In the genomic region with DNA sequence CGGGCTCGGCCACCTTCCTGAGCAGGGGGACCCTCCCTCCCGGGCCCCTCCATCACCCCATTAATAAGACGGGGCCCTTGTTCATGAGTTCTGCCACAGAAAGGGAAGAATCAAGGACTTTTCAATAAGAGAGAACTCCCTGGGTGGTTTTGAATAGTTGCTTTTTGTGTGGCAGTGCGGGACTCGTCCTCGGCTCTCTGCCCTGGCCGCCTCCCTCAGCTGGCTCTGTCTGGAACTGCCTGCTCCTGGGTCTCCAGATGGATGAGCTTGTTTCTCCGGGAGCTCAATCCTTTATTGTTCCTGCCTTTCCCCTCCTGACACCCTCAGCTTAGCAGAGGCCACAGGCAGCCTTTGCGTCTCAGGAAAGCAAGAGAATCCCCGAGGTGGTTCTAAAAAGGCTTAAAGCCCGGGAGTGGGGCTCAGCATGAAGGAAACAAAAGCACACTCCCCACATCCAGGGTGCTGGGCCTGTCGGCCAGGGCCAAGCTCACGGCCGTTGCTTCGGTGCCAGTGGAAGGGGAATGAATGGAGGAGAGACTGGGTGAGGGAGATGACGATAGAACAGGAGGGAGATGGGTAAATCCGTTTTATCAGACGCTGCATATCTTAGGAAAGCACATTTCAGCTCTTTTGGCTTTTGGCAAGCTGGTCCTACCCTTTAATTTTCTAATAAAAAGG, we compare ENCODE assay signal across 8 cellular contexts.
DNase-seq lines count a peak whose midpoint lies in the region; ATAC-seq and TF ChIP-seq lines count a peak whose summit lies in the region.

No MANE protein-coding gene starts in this region.

- no peak overlapping the region for H3K56ac ChIP-seq in H9 (ENCODE audit: insufficient read length, low read depth, low read length)

- H3K27ac ChIP-seq in H9 (ENCODE audit: insufficient read length, low read depth, low read length) (no peak overlapping the region), gastrocnemius medialis (no peak overlapping the region)

- ATAC-seq in gastrocnemius medialis (no peak), HG02938 (IDR thresholded peaks at IDR 0.05; ENCODE audit: unreplicated experiment) (no peak)

- no peaks in the 10 kb centered on the region; a peak in 1 of 5 replicates for H3K9me3 Mint-ChIP-seq in H9

- H3T11ph ChIP-seq in H9 (ENCODE audit: low read length) = no peak overlapping the region

- in situ Hi-C loops in astrocyte of the cerebellum (cut with HindIII; ENCODE audit: low sequenced_read_pairs) = no loop called here
- in situ Hi-C loops in gastrocnemius medialis (cut with MboI; ENCODE audit: low sequenced_read_pairs in 4 of 4) = no loop called here

- H4K91ac ChIP-seq in H9 (ENCODE audit: insufficient read length, low read depth, low read length) = no peak overlapping the region

- no peak overlapping the region for H2BK15ac ChIP-seq in H9 (ENCODE audit: low read depth, low read length)

- H3K23me2 ChIP-seq in H9 (ENCODE audit: insufficient read length, low read depth, low read length, poor library complexity, severe bottlenecking) = no peaks in the 10 kb centered on the region

- H3K4me3 ChIP-seq in astrocyte of the cerebellum (ENCODE audit: low read depth, low read length) (no peak overlapping the region), iPS-15b (ENCODE audit: low read depth, low read length) (peak overlapping the region; percentile 13), skeletal muscle satellite cell (ENCODE audit: low read length) (no peak overlapping the region), gastrocnemius medialis (no peak overlapping the region)

- H2AK5ac ChIP-seq in H9 (ENCODE audit: insufficient read length, low read length) = no peak overlapping the region

- DNase-seq in H9 (peak; percentile 82), astrocyte of the cerebellum (ENCODE audit: low read depth) (no peak), gastrocnemius medialis (no peak), NCI-H2029 treated with DMSO at 0.1 percent for 48 hours (lab: John Stamatoyannopoulos, UW) (no peak)
- DNase-seq in stimulated activated CD4-positive, alpha-beta T cell treated with anti-CD3 and anti-CD28 coated beads, Interleukin-4, amount 100 ng/mL, for 1 hour = no peak

- H3K27me3 Mint-ChIP-seq in H9 (ENCODE audit: low read depth) = peaks cover 47% of the 10 kb centered on the region

- no peak overlapping the region for H3K18ac ChIP-seq in H9 (ENCODE audit: insufficient read length, low read depth, low read length)

- no peak overlapping the region for H3K23ac ChIP-seq in H9 (ENCODE audit: insufficient read length, low read depth, low read length)

- H2BK5ac ChIP-seq in H9 (ENCODE audit: insufficient read length, low read length) = no peak overlapping the region

- H2BK120ac ChIP-seq in H9 (ENCODE audit: low read depth, low read length, poor library complexity, severe bottlenecking) = no peak overlapping the region

- no peaks in the 10 kb centered on the region for H3K79me1 ChIP-seq in H9 (ENCODE audit: insufficient read depth, low read depth, low read length, poor library complexity, severe bottlenecking)

- intact Hi-C loops in gastrocnemius medialis (cut with DNase I; ENCODE audit: low total_unique reads) = loop anchor here (5.0 kb wide), 1 partner anchor 44 kb away; no protein-coding TSS in a partner anchor

- H3K4ac ChIP-seq in H9 (ENCODE audit: low read depth, low read length) = no peak overlapping the region

- H2BK20ac ChIP-seq in H9 (ENCODE audit: low read depth, low read length, poor library complexity, severe bottlenecking) = no peak overlapping the region

- no peak overlapping the region for H2BK12ac ChIP-seq in H9 (ENCODE audit: insufficient read length, low read depth, low read length)

- peak overlapping the region; percentile 76 for H2AFZ ChIP-seq in H9 (ENCODE audit: low read length)

- H3K4me1 ChIP-seq in H9 (ENCODE audit: insufficient read depth, low read length) (peaks cover 2% of the 10 kb centered on the region; the same call in 1 of the 2 replicates), iPS-15b (ENCODE audit: control insufficient read depth, insufficient read depth, low read length) (peaks cover 6% of the 10 kb centered on the region), skeletal muscle satellite cell (ENCODE audit: control insufficient read depth, insufficient read depth, low read length) (peaks cover 53% of the 10 kb centered on the region), gastrocnemius medialis (peaks cover 25 to 36% of the 10 kb centered on the region in 2 donors)

- H3K36me3 ChIP-seq in iPS-15b (ENCODE audit: control insufficient read depth, insufficient read depth, low read length) (no peaks in the 10 kb centered on the region), skeletal muscle satellite cell (ENCODE audit: insufficient read depth, low read length) (no peaks in the 10 kb centered on the region), gastrocnemius medialis (no peaks in the 10 kb centered on the region)

- H3K9ac ChIP-seq in H9 (ENCODE audit: extremely low read depth, insufficient read length, low read length) = no peak overlapping the region
- peak overlapping the region; percentile 24 for H3K9ac ChIP-seq in iPS-15b (ENCODE audit: low read depth, low read length)
- peak overlapping the region; percentile 50 for H3K9ac ChIP-seq in skeletal muscle satellite cell (ENCODE audit: low read depth, low read length)

- no peaks in the 10 kb centered on the region for H3K36me3 Mint-ChIP-seq in H9 (ENCODE audit: insufficient read depth in 1 of 3, low read depth in 3 of 3)

- H4K5ac ChIP-seq in H9 (ENCODE audit: insufficient read length, low read depth, low read length) = no peak overlapping the region

- TF ChIP-seq CTCF in H9 (conservative IDR thresholded peaks at IDR 0.05) (peak; percentile 46), astrocyte of the cerebellum (IDR thresholded peaks at IDR 0.05; ENCODE audit: low read depth, low read length, missing control alignments) (peak; percentile 42), gastrocnemius medialis (IDR thresholded peaks at IDR 0.05 in 4 of 5, conservative IDR thresholded peaks at IDR 0.05 in 1 of 5) (no peak)

- no peak for TF ChIP-seq POLR2A in gastrocnemius medialis (IDR thresholded peaks at IDR 0.05)

- peaks cover 32 to 46% of the 10 kb centered on the region in 2 experiments for H3K4me1 Mint-ChIP-seq in H9

- H3K14ac ChIP-seq in H9 (ENCODE audit: insufficient read depth, low read length) = no peak overlapping the region; the same call in 1 of the 2 replicates

- no CpG with 5 or more reads among the region's 19 CpGs for WGBS in H9 (ENCODE audit: extremely low coverage, insufficient read length, low lambda C conversion rate)

- no peaks in the 10 kb centered on the region for H3K27me3 ChIP-seq in H9 (ENCODE audit: insufficient read depth, low read length)
- peaks cover 41% of the 10 kb centered on the region for H3K27me3 ChIP-seq in iPS-15b (ENCODE audit: control insufficient read depth, insufficient read depth, low read length)
- no peaks in the 10 kb centered on the region for H3K27me3 ChIP-seq in skeletal muscle satellite cell (ENCODE audit: control insufficient read depth, insufficient read depth, low read length)
- no peaks in the 10 kb centered on the region for H3K27me3 ChIP-seq in gastrocnemius medialis

- H3K4me2 ChIP-seq in H9 (ENCODE audit: insufficient read depth, insufficient read length, low read length) = peak overlapping the region; percentile 26
- H3K4me2 ChIP-seq in skeletal muscle satellite cell (ENCODE audit: low read length) = peak overlapping the region; percentile 34

- no peaks in the 10 kb centered on the region for H3K79me2 ChIP-seq in H9 (ENCODE audit: insufficient read depth, low read length)

- H4K8ac ChIP-seq in H9 (replicated peaks; ENCODE audit: insufficient read length, low read depth, low read length) = no peak overlapping the region

- H3K9me3 ChIP-seq in H9 (ENCODE audit: control insufficient read depth, low read depth, low read length) (no peaks in the 10 kb centered on the region), iPS-15b (ENCODE audit: control insufficient read depth, insufficient read depth, low read length) (no peaks in the 10 kb centered on the region), skeletal muscle satellite cell (replicated peaks; ENCODE audit: low read length) (no peaks in the 10 kb centered on the region), gastrocnemius medialis (no peaks in the 10 kb centered on the region)

- no peaks in the 10 kb centered on the region for H4K20me1 ChIP-seq in H9 (ENCODE audit: control insufficient read depth, insufficient read depth, insufficient read length)

- peak overlapping the region; percentile 43 to 44; a peak in 3 of 5 replicates for H3K4me3 Mint-ChIP-seq in H9

- H3K27ac Mint-ChIP-seq in H9 = peak overlapping the region; percentile 28 to 86 (median 73); a peak in 5 of 7 replicates

Comparison
In these comparisons a context has a peak if more than half of its experiments do, and no peak if none do; other contexts are left out.
1. CTCF ChIP-seq: peak in H9 (single experiment) and astrocyte of the cerebellum (single experiment); none in gastrocnemius medialis (0 of 5).